ENCODE assay signal across 8 cellular contexts in genomic region chr18:24118750-24119577, GRCh38. TPM values are rescaled to one million over a fixed set of nuclear protein-coding genes. Genes with fewer than 3 reads are reported as not detected.
A peak's percentile ranks its signal among the peaks of the same experiment; 100 is the strongest.
DNase-seq lines count a peak whose midpoint lies in the region; ATAC-seq and TF ChIP-seq lines count a peak whose summit lies in the region.

No MANE protein-coding gene starts in this region.

- ATAC-seq in GM18861 (IDR thresholded peaks at IDR 0.05; ENCODE audit: unreplicated experiment) (peak; percentile 79), HG03521 (IDR thresholded peaks at IDR 0.05; ENCODE audit: unreplicated experiment) (peak; percentile 65)

- no peaks in the 10 kb centered on the region for H3K9me3 Mint-ChIP-seq in activated CD4-positive, alpha-beta memory T cell treated with anti-CD3 and anti-CD28 coated beads for 36 hours
- no peaks in the 10 kb centered on the region for H3K9me3 Mint-ChIP-seq in mesothelial cell of epicardium

- peak; percentile 39 for DNase-seq in AG04450 (ENCODE audit: low read depth, low spot score)
- peak; percentile 61 for DNase-seq in NCI-H774 (lab: John Stamatoyannopoulos, UW)
- DNase-seq in activated CD4-positive, alpha-beta memory T cell treated with anti-CD3 and anti-CD28 coated beads for 36 hours = peak; percentile 85
- peak; percentile 74 for DNase-seq in effector CD4-positive, alpha-beta T cell
- DNase-seq in mesothelial cell of epicardium (ENCODE audit: low spot score in 2 of 2, unreplicated experiment in 2 of 2) = peak; percentile 42 to 75
- DNase-seq in stimulated activated CD8-positive, alpha-beta memory T cell treated with anti-CD3 and anti-CD28 coated beads, Interleukin-4, amount 100 ng/mL, for 1 hour (ENCODE audit: low read depth in 2 of 2, low spot score in 1 of 2) = peak; percentile 51 to 60

- peaks cover 40% of the 10 kb centered on the region for H3K36me3 Mint-ChIP-seq in activated CD4-positive, alpha-beta memory T cell treated with anti-CD3 and anti-CD28 coated beads for 36 hours
- H3K36me3 Mint-ChIP-seq in mesothelial cell of epicardium = peaks cover 21% of the 10 kb centered on the region

- no peak overlapping the region for H3K4me3 ChIP-seq in AG04450 (ENCODE audit: low read depth, low read length)

- no peak overlapping the region for H3K4me3 Mint-ChIP-seq in activated CD4-positive, alpha-beta memory T cell treated with anti-CD3 and anti-CD28 coated beads for 36 hours
- no peak overlapping the region for H3K4me3 Mint-ChIP-seq in mesothelial cell of epicardium

- POLR2A ChIA-PET in AG04450 (lab: Yijun Ruan, JAX) = interaction anchor here (0.6 kb wide), 1 partner anchor 91 kb away, joined by 4 read pairs; no protein-coding TSS in a partner anchor
- POLR2A ChIA-PET in activated CD4-positive, alpha-beta memory T cell treated with anti-CD3 and anti-CD28 coated beads for 36 hours (lab: Charles Lee) = interaction anchor here (1.0 kb wide), 1 partner anchor 25 kb away, joined by 3 read pairs; no protein-coding TSS in a partner anchor

- TF ChIP-seq CTCF in AG04450 (IDR thresholded peaks at IDR 0.05; ENCODE audit: low read depth, low read length) = peak; percentile 81
- TF ChIP-seq CTCF in mesothelial cell of epicardium (IDR thresholded peaks at IDR 0.05; ENCODE audit: unreplicated experiment) = peak; percentile 94

- no peaks in the 10 kb centered on the region for H3K9me3 ChIP-seq in AG04450 (ENCODE audit: control insufficient read depth, insufficient read depth, low read length)

- peaks cover 26% of the 10 kb centered on the region for H3K4me1 Mint-ChIP-seq in activated CD4-positive, alpha-beta memory T cell treated with anti-CD3 and anti-CD28 coated beads for 36 hours (ENCODE audit: low read depth)
- H3K4me1 Mint-ChIP-seq in mesothelial cell of epicardium = no peaks in the 10 kb centered on the region

- H3K27me3 ChIP-seq in AG04450 (ENCODE audit: control insufficient read depth, insufficient read depth, low read length) = no peaks in the 10 kb centered on the region

- H3K27ac ChIP-seq in AG04450 (ENCODE audit: low read depth, low read length) = no peak overlapping the region

- peak overlapping the region; percentile 49 for H3K27ac Mint-ChIP-seq in activated CD4-positive, alpha-beta memory T cell treated with anti-CD3 and anti-CD28 coated beads for 36 hours
- H3K27ac Mint-ChIP-seq in mesothelial cell of epicardium = no peak overlapping the region

- CTCF ChIA-PET in AG04450 (lab: Charles Lee) = interaction anchor here (0.7 to 1.7 kb wide), 16 partner anchors 12 to 1073 kb away, joined by 3 to 6 read pairs (median 4); no protein-coding TSS in a partner anchor
- CTCF ChIA-PET in activated CD4-positive, alpha-beta memory T cell treated with anti-CD3 and anti-CD28 coated beads for 36 hours (lab: Charles Lee) = interaction anchor here (0.6 to 2.1 kb wide), 16 partner anchors 9 to 497 kb away, joined by 3 to 14 read pairs (median 4); no protein-coding TSS in a partner anchor

- intact Hi-C loops in activated CD4-positive, alpha-beta memory T cell treated with anti-CD3 and anti-CD28 coated beads for 36 hours (cut with micrococcal nuclease) = loop anchor here (1.0 to 10.0 kb wide), 7 partner anchors 42 to 614 kb away; partner anchors contain the start of gene RMC1

- H3K27me3 Mint-ChIP-seq in activated CD4-positive, alpha-beta memory T cell treated with anti-CD3 and anti-CD28 coated beads for 36 hours = no peaks in the 10 kb centered on the region
- H3K27me3 Mint-ChIP-seq in mesothelial cell of epicardium (ENCODE audit: low read depth) = no peaks in the 10 kb centered on the region

RNA-seq across cellular contexts. Expression of gene CABYR, which starts 19.9 kb away (rescaled TPM):
- polyA plus RNA-seq in AG04450 (2011; rRNA removed) = 9.9 and 11.8 TPM in 2 replicates
- 7.7 and 8.3 TPM in 2 replicates for polyA minus RNA-seq in AG04450 (2011; rRNA and poly(A)+ RNA removed)
- total RNA-seq in activated CD4-positive, alpha-beta memory T cell treated with anti-CD3 and anti-CD28 coated beads for 36 hours = 1 to 10 TPM in 1 of 2 experiments, under 1 TPM in 1; 1.00 to 1.4 TPM
- total RNA-seq in mesothelial cell of epicardium = 13.1 to 14.8 TPM (median 13.7 TPM) in 3 replicates
